In the genomic region with DNA sequence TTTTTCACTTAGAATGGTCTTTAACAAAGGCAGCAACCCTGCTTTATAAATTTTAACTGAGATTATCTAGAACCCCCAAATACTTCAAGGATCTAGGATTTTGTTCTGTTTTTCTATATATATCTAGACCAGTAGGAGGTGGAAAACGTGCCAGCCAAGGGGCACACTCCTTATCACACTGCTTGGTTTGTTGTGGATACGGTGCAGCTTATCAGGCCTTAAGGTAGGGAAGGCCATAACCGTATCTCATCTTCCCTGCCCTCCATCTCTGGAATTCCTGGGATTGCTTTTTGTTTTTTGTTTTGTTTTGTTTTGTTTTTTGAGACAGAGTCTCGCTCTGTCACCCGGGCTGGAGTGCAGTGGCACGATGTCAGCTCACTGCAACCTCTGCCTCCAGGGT, we compare ENCODE assay signal across 28 cellular contexts.
DNase-seq lines count a peak whose midpoint lies in the region; ATAC-seq, FAIRE-seq and TF ChIP-seq lines count a peak whose summit lies in the region.
"Had no signal": no experiment of that assay in that cellular context is flagged by ENCODE, and none has a peak within 500 bp of the region (broad histone marks: within the 10 kb centered on the region; RNA-seq: fewer than 3 reads in every experiment).

No MANE protein-coding gene starts in this region.

- DNase-seq in A549 (ENCODE audit: low read depth in 1 of 2, low spot score in 1 of 2) (no peak), amniotic epithelial cell (ENCODE audit: low read depth) (peak; percentile 31), HK-2 (ENCODE audit: unreplicated experiment) (no peak), endothelial cell (ENCODE audit: low spot score) (no peak)
- DNase-seq in activated CD4-positive, CD25-positive, alpha-beta regulatory T cell (lab: John Stamatoyannopoulos, UW) = no peak
- DNase-seq: ACHN; activated CD4-positive, alpha-beta T cell treated with anti-CD3 and anti-CD28 coated beads, Interleukin-2, amount 50 U/mL, for 4 hours; activated T-cell treated with anti-CD3 and anti-CD28 coated beads, Interleukin-2, amount 50 U/mL, for 72 hours; amniotic stem cell; CD4-positive, alpha-beta memory T cell; H7; hypothalamus; Karpas-422; NCI-H1417; NCI-H2029; NCI-H69; pancreas; testis; uterus had no signal

- no peak overlapping the region for H3K9ac ChIP-seq in HUES6 (ENCODE audit: low read length)

- 0 out of 6 replicates have a peak overlapping the region, but pooled peaks have one; percentile 7 to 37 for H3K27ac ChIP-seq in A549
- H3K27ac ChIP-seq in HUES6 (ENCODE audit: low read depth, low read length) = peak overlapping the region; percentile 50; the same call in 1 of the 2 replicates
- H3K27ac ChIP-seq in mesodermal cell (ENCODE audit: low read depth, low read length, severe bottlenecking) = peak overlapping the region; percentile 53
- H3K27ac ChIP-seq: pancreas, skin epidermis, testis, uterus had no signal

- POLR2A ChIA-PET in A549 (lab: Yijun Ruan, JAX) = no interaction called here

- no peak for TF ChIP-seq POLR2A in A549 (IDR thresholded peaks at IDR 0.05; ENCODE audit: low read length)

- no peak overlapping the region for H3K27ac Mint-ChIP-seq in endothelial cell (ENCODE audit: unreplicated experiment)
- H3K27ac Mint-ChIP-seq: B cell had no signal

- ATAC-seq in A549 (0 out of 6 replicates have a peak, but pooled peaks of 1 of the 2 experiments have one; percentile 40), HG03097 (IDR thresholded peaks at IDR 0.05; ENCODE audit: low FRiP score, unreplicated experiment) (no peak)
- ATAC-seq: activated T-cell treated with anti-CD3 and anti-CD28 coated beads, Interleukin-2, amount 50 U/mL, for 72 hours had no signal

- H3K9me3 ChIP-seq in A549 (no peaks in the 10 kb centered on the region), HUES6 (ENCODE audit: control insufficient read depth, insufficient read depth, low read depth, low read length) (no peaks in the 10 kb centered on the region), mesodermal cell (ENCODE audit: control insufficient read depth, low read length) (no peaks in the 10 kb centered on the region)
- H3K9me3 ChIP-seq: pancreas, testis, uterus had no signal

- peaks cover 18% of the 10 kb centered on the region for H3K36me3 ChIP-seq in HUES6 (ENCODE audit: control insufficient read depth, insufficient read depth, low read length)
- peaks cover 30% of the 10 kb centered on the region for H3K36me3 ChIP-seq in mesodermal cell (ENCODE audit: control insufficient read depth, insufficient read depth, low read length)
- H3K36me3 ChIP-seq: uterus had no signal

- no peaks in the 10 kb centered on the region for H3K9me3 Mint-ChIP-seq in endothelial cell (ENCODE audit: unreplicated experiment)
- H3K9me3 Mint-ChIP-seq: activated T-cell treated with anti-CD3 and anti-CD28 coated beads, Interleukin-2, amount 50 U/mL, for 72 hours; CD4-positive, alpha-beta memory T cell; neural crest cell; stimulated activated naive CD8-positive, alpha-beta T cell treated with anti-CD3 and anti-CD28 coated beads, Interleukin-15, Interleukin-2, amounts not matched to agents 100 ng/mL and 50 ng/mL, for 24 hours had no signal

- TF ChIP-seq RAD21 in A549 (conservative IDR thresholded peaks at IDR 0.05 in 1 of 2, IDR thresholded peaks at IDR 0.05 in 1 of 2) = no peak

- H3K27me3 Mint-ChIP-seq in endothelial cell (ENCODE audit: unreplicated experiment) = no peaks in the 10 kb centered on the region
- H3K27me3 Mint-ChIP-seq: B cell; CD4-positive, alpha-beta memory T cell; stimulated activated naive CD8-positive, alpha-beta T cell treated with anti-CD3 and anti-CD28 coated beads, Interleukin-15, Interleukin-2, amounts not matched to agents 100 ng/mL and 50 ng/mL, for 24 hours had no signal

- H3K27me3 ChIP-seq in HUES6 (ENCODE audit: control insufficient read depth, insufficient read depth, low read length) = no peaks in the 10 kb centered on the region
- H3K27me3 ChIP-seq: pancreas, testis, uterus had no signal

- H3K4me1 Mint-ChIP-seq in endothelial cell (ENCODE audit: unreplicated experiment) = no peaks in the 10 kb centered on the region
- H3K4me1 Mint-ChIP-seq: B cell had no signal

- no peak for TF ChIP-seq CTCF in A549 (IDR thresholded peaks at IDR 0.05)
- no peak for TF ChIP-seq CTCF in endothelial cell (IDR thresholded peaks at IDR 0.05; ENCODE audit: unreplicated experiment)

- no peak overlapping the region for H3K4me3 ChIP-seq in A549
- no peak overlapping the region for H3K4me3 ChIP-seq in HUES6 (ENCODE audit: low read depth, low read length)
- H3K4me3 ChIP-seq in mesodermal cell (ENCODE audit: extremely low read depth, insufficient read depth, low read length, poor library complexity, severe bottlenecking) = no peak overlapping the region
- H3K4me3 ChIP-seq: pancreas, skin epidermis, testis, uterus had no signal

- H3K4me1 ChIP-seq in A549 (peaks cover 16% of the 10 kb centered on the region; the same call in 2 of the 3 replicates), HUES6 (ENCODE audit: control insufficient read depth, insufficient read depth, low read length) (no peaks in the 10 kb centered on the region; the same call in 1 of the 2 replicates), mesodermal cell (ENCODE audit: control insufficient read depth, insufficient read depth, low read length, poor library complexity, severe bottlenecking) (no peaks in the 10 kb centered on the region)
- H3K4me1 ChIP-seq: uterus had no signal

- CTCF ChIA-PET in A549 (lab: Yijun Ruan, JAX) = interaction anchor here (4.3 kb wide), 1 partner anchor 163 kb away, joined by 30 read pairs; no protein-coding TSS in a partner anchor

- TF ChIP-seq EP300 in A549 (IDR thresholded peaks at IDR 0.05) = no peak

- 92% methylated on average over 6 of the region's 6 CpGs for WGBS in A549 (ENCODE audit: missing lambda C conversion rate)
- 89 to 94% methylated on average over 3 to 5 of the region's 6 CpGs for WGBS in mesodermal cell (ENCODE audit: insufficient coverage in 2 of 2), 2 experiments

- no peak overlapping the region for H3K4me3 Mint-ChIP-seq in endothelial cell (ENCODE audit: unreplicated experiment)
- H3K4me3 Mint-ChIP-seq: activated T-cell treated with anti-CD3 and anti-CD28 coated beads, Interleukin-2, amount 50 U/mL, for 72 hours; B cell; CD4-positive, alpha-beta memory T cell; neural crest cell; stimulated activated naive CD8-positive, alpha-beta T cell treated with anti-CD3 and anti-CD28 coated beads, Interleukin-15, Interleukin-2, amounts not matched to agents 100 ng/mL and 50 ng/mL, for 24 hours had no signal

- H3K4me2 ChIP-seq in A549 = no peak overlapping the region

- FAIRE-seq in A549 (lab: Jason Lieb, UNC) = no peak
- FAIRE-seq: GM18507, TTC549 had no signal

- H3K36me3 Mint-ChIP-seq in endothelial cell (ENCODE audit: low read depth, unreplicated experiment) = no peaks in the 10 kb centered on the region

TF ChIP-seq in A549, 52 proteins besides CTCF, POLR2A, EP300 and RAD21:
- TF ChIP-seq FOSB (CRISPR knock-in tag; IDR thresholded peaks at IDR 0.05) (no peak), ZSCAN20 (CRISPR knock-in tag; IDR thresholded peaks at IDR 0.05) (no peak), MAZ (IDR thresholded peaks at IDR 0.05; ENCODE audit: borderline replicate concordance, low read depth, low read length) (no peak), JUNB (IDR thresholded peaks at IDR 0.05) (no peak), TP53 (CRISPR knock-in tag; IDR thresholded peaks at IDR 0.05) (no peak), HES2 (IDR thresholded peaks at IDR 0.05) (no peak), KDM1A (IDR thresholded peaks at IDR 0.05; ENCODE audit: low read depth) (no peak), RARB (CRISPR knock-in tag; IDR thresholded peaks at IDR 0.05) (no peak), E2F6 (IDR thresholded peaks at IDR 0.05; ENCODE audit: borderline replicate concordance, low read depth) (no peak)
- TF ChIP-seq, protein P1, sequence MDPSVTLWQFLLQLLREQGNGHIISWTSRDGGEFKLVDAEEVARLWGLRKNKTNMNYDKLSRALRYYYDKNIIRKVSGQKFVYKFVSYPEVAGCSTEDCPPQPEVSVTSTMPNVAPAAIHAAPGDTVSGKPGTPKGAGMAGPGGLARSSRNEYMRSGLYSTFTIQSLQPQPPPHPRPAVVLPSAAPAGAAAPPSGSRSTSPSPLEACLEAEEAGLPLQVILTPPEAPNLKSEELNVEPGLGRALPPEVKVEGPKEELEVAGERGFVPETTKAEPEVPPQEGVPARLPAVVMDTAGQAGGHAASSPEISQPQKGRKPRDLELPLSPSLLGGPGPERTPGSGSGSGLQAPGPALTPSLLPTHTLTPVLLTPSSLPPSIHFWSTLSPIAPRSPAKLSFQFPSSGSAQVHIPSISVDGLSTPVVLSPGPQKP (IDR thresholded peaks at IDR 0.05; ENCODE audit: low read depth, low read length) = no peak
